ENCODE assay signal across 16 cellular contexts in the genomic region with DNA sequence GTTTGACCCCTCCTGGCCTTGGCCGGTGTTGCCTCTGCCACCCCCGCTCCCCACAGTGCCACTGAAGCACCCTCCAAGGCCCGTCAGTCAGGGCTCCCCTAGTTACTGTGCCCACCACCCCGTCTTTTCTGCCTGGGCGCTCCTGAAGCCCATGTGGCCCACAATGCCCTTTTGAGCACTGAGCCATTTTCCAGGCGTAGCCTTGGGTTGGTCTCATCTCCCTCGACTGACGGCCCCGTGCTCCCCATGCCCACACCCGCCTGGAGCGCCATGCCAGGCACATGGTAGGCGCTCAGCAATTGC.
A peak's percentile ranks its signal among the peaks of the same experiment; 100 is the strongest.
DNase-seq lines count a peak whose midpoint lies in the region; ATAC-seq, FAIRE-seq and TF ChIP-seq lines count a peak whose summit lies in the region.
"Had no signal": no experiment of that assay in that cellular context is flagged by ENCODE, and none has a peak within 500 bp of the region (broad histone marks: within the 10 kb centered on the region; RNA-seq: fewer than 3 reads in every experiment).

No MANE protein-coding gene starts in this region.

- H3K27me3 Mint-ChIP-seq in activated CD8-positive, alpha-beta T cell treated with anti-CD3 and anti-CD28 coated beads, Interleukin-2, amount 10 ng/mL, durations not matched to agents 7 days and 5 days (ENCODE audit: low read depth), result no peaks in the 10 kb centered on the region
- H3K27me3 Mint-ChIP-seq in activated CD8-positive, alpha-beta T cell treated with anti-CD3 and anti-CD28 coated beads for 36 hours, result no peaks in the 10 kb centered on the region
- H3K27me3 Mint-ChIP-seq: CD4-positive, alpha-beta memory T cell had no signal

- no peak for ATAC-seq in activated CD8-positive, alpha-beta T cell treated with anti-CD3 and anti-CD28 coated beads, Interleukin-2, amount 10 ng/mL, durations not matched to agents 7 days and 5 days
- ATAC-seq in activated CD8-positive, alpha-beta T cell treated with anti-CD3 and anti-CD28 coated beads for 36 hours, result no peak

- no peak overlapping the region for H2BK12ac ChIP-seq in neuronal stem cell (ENCODE audit: low read length)

- H3K4me1 ChIP-seq in kidney (ENCODE audit: control insufficient read depth in 1 of 2, insufficient read depth in 1 of 2, low read depth in 1 of 2, low read length in 2 of 2) (no peaks in the 10 kb centered on the region), neuronal stem cell (ENCODE audit: control insufficient read depth in 2 of 2, insufficient read depth in 1 of 2, low read depth in 1 of 2, low read length in 2 of 2) (no peaks in the 10 kb centered on the region), prostate gland (replicated peaks) (no peaks in the 10 kb centered on the region)
- H3K4me1 ChIP-seq: BLaER1 had no signal

- no peak overlapping the region for H3K18ac ChIP-seq in neuronal stem cell (ENCODE audit: low read length)

- no CpG with 5 or more reads among the region's 12 CpGs for WGBS in neuronal stem cell (ENCODE audit: extremely low coverage in 2 of 2, insufficient read length in 2 of 2, insufficient replicate concordance in 1 of 2), 2 donors
- WGBS in prostate gland, result 92% methylated on average over 12 of the region's 12 CpGs

- no peak overlapping the region for H3K9ac ChIP-seq in kidney (ENCODE audit: low read length in 2 of 2)
- H3K9ac ChIP-seq in neuronal stem cell (ENCODE audit: low read depth, low read length, poor library complexity), result no peak overlapping the region
- H3K9ac ChIP-seq: BLaER1 had no signal

- no peak overlapping the region for H2AK5ac ChIP-seq in neuronal stem cell (ENCODE audit: low read depth, low read length)

- peak overlapping the region; percentile 23 for H3K23ac ChIP-seq in neuronal stem cell (ENCODE audit: low read depth, low read length, poor library complexity)

- CTCF ChIA-PET in activated CD8-positive, alpha-beta T cell treated with anti-CD3 and anti-CD28 coated beads, Interleukin-2, amount 10 ng/mL, durations not matched to agents 7 days and 5 days (lab: Charles Lee), result no interaction called here
- CTCF ChIA-PET in activated CD8-positive, alpha-beta T cell treated with anti-CD3 and anti-CD28 coated beads for 36 hours (lab: Charles Lee), result no interaction called here

- H3K4ac ChIP-seq in neuronal stem cell (ENCODE audit: low read length), result no peak overlapping the region

- H3K79me1 ChIP-seq in neuronal stem cell (ENCODE audit: low read depth, low read length), result no peaks in the 10 kb centered on the region

- no peak overlapping the region for H3K14ac ChIP-seq in neuronal stem cell (ENCODE audit: low read length)

- no peak overlapping the region for H4K91ac ChIP-seq in neuronal stem cell (ENCODE audit: low read depth, low read length, poor library complexity)

- FAIRE-seq in kidney (lab: Jason Lieb, UNC), result no peak
- FAIRE-seq: H1 had no signal

- no peak overlapping the region for H3K4me3 Mint-ChIP-seq in activated CD8-positive, alpha-beta T cell treated with anti-CD3 and anti-CD28 coated beads, Interleukin-2, amount 10 ng/mL, durations not matched to agents 7 days and 5 days
- no peak overlapping the region for H3K4me3 Mint-ChIP-seq in activated CD8-positive, alpha-beta T cell treated with anti-CD3 and anti-CD28 coated beads for 36 hours
- H3K4me3 Mint-ChIP-seq: CD14-positive monocyte; CD4-positive, alpha-beta memory T cell; H9 had no signal

- no peak overlapping the region for H3K4me2 ChIP-seq in neuronal stem cell (ENCODE audit: insufficient read depth, low read length, poor library complexity, severe bottlenecking)
- H3K4me2 ChIP-seq: BLaER1 had no signal

- H2BK15ac ChIP-seq in neuronal stem cell (ENCODE audit: low read length), result no peak overlapping the region

- no peak for DNase-seq in activated CD8-positive, alpha-beta T cell treated with anti-CD3 and anti-CD28 coated beads, Interleukin-2, amount 10 ng/mL, durations not matched to agents 7 days and 5 days
- no peak for DNase-seq in activated CD8-positive, alpha-beta T cell treated with anti-CD3 and anti-CD28 coated beads for 36 hours
- DNase-seq in kidney, result peak; percentile 65
- no peak for DNase-seq in neuronal stem cell (ENCODE audit: low spot score)
- DNase-seq in SIG-M5 treated with dmso at 0.1 percent for 504 hours (lab: John Stamatoyannopoulos, UW; ENCODE audit: unreplicated experiment), result no peak
- no peak for DNase-seq in prostate gland (ENCODE audit: low spot score)
- no peak for DNase-seq in activated T-cell treated with anti-CD3 and anti-CD28 coated beads, Interleukin-2, amount 50 U/mL, for 48 hours
- DNase-seq: 8988T; CD4-positive, alpha-beta memory T cell; DMS153; DMS79; GDM1; H9 had no signal

- POLR2A ChIA-PET in activated CD8-positive, alpha-beta T cell treated with anti-CD3 and anti-CD28 coated beads, Interleukin-2, amount 10 ng/mL, durations not matched to agents 7 days and 5 days (lab: Charles Lee), result no interaction called here
- POLR2A ChIA-PET in activated CD8-positive, alpha-beta T cell treated with anti-CD3 and anti-CD28 coated beads for 36 hours (lab: Charles Lee), result no interaction called here

- H3K27ac ChIP-seq in kidney (ENCODE audit: low read depth in 2 of 2, low read length in 2 of 2) (no peak overlapping the region), neuronal stem cell (replicated peaks; ENCODE audit: low read length) (no peak overlapping the region), prostate gland (no peak overlapping the region)
- H3K27ac ChIP-seq: BLaER1 had no signal

- intact Hi-C loops in activated CD8-positive, alpha-beta T cell treated with anti-CD3 and anti-CD28 coated beads for 36 hours (cut with micrococcal nuclease), result no loop called here
- intact Hi-C loops in kidney (cut with DNase I), result no loop called here
- intact Hi-C loops in prostate gland (cut with DNase I), result no loop called here

- peak overlapping the region; percentile 59 for H3K27ac Mint-ChIP-seq in activated CD8-positive, alpha-beta T cell treated with anti-CD3 and anti-CD28 coated beads, Interleukin-2, amount 10 ng/mL, durations not matched to agents 7 days and 5 days
- H3K27ac Mint-ChIP-seq in activated CD8-positive, alpha-beta T cell treated with anti-CD3 and anti-CD28 coated beads for 36 hours, result no peak overlapping the region

- no peak overlapping the region for H3K4me3 ChIP-seq in kidney (ENCODE audit: low read length in 2 of 2)
- H3K4me3 ChIP-seq in neuronal stem cell (ENCODE audit: low read length in 2 of 2), result no peak overlapping the region
- H3K4me3 ChIP-seq in prostate gland, result no peak overlapping the region
- H3K4me3 ChIP-seq: BLaER1 had no signal

- no peak for TF ChIP-seq CTCF in activated CD8-positive, alpha-beta T cell treated with anti-CD3 and anti-CD28 coated beads for 36 hours (IDR thresholded peaks at IDR 0.05)
- TF ChIP-seq CTCF in kidney (IDR thresholded peaks at IDR 0.05; ENCODE audit: borderline replicate concordance, extremely low read depth, insufficient read depth) (no peak), prostate gland (IDR thresholded peaks at IDR 0.05) (no peak)

- no peak overlapping the region for H2AFZ ChIP-seq in neuronal stem cell (ENCODE audit: low read length)

- no peaks in the 10 kb centered on the region for H3K9me3 ChIP-seq in kidney (ENCODE audit: control insufficient read depth in 1 of 2, low read length in 2 of 2)
- H3K9me3 ChIP-seq in neuronal stem cell (replicated peaks in 1 of 2; ENCODE audit: control insufficient read depth in 2 of 2, insufficient read depth in 1 of 2, low read depth in 1 of 2, low read length in 2 of 2), result peaks cover 0 to 6% of the 10 kb centered on the region in 2 donors
- H3K9me3 ChIP-seq in prostate gland, result no peaks in the 10 kb centered on the region
- H3K9me3 ChIP-seq: BLaER1 had no signal

- no peak overlapping the region for H4K8ac ChIP-seq in neuronal stem cell (ENCODE audit: low read depth, low read length)

- peaks cover 10% of the 10 kb centered on the region for H3K36me3 Mint-ChIP-seq in activated CD8-positive, alpha-beta T cell treated with anti-CD3 and anti-CD28 coated beads, Interleukin-2, amount 10 ng/mL, durations not matched to agents 7 days and 5 days (ENCODE audit: low read depth)
- peaks cover 7% of the 10 kb centered on the region for H3K36me3 Mint-ChIP-seq in activated CD8-positive, alpha-beta T cell treated with anti-CD3 and anti-CD28 coated beads for 36 hours (ENCODE audit: low read depth)
- H3K36me3 Mint-ChIP-seq: CD14-positive monocyte had no signal

- peaks cover 29 to 43% of the 10 kb centered on the region in 2 donors for H3K36me3 ChIP-seq in kidney (ENCODE audit: control insufficient read depth in 1 of 2, insufficient read depth in 2 of 2, low read length in 2 of 2)
- peaks cover 58 to 78% of the 10 kb centered on the region in 2 donors for H3K36me3 ChIP-seq in neuronal stem cell (replicated peaks in 1 of 2; ENCODE audit: control insufficient read depth in 2 of 2, insufficient read depth in 2 of 2, low read length in 2 of 2)
- peaks cover 16 to 40% of the 10 kb centered on the region in 2 donors for H3K36me3 ChIP-seq in prostate gland
- H3K36me3 ChIP-seq: BLaER1 had no signal

- no peak overlapping the region for H2BK5ac ChIP-seq in neuronal stem cell (ENCODE audit: low read length)

- no peaks in the 10 kb centered on the region for H3K9me3 Mint-ChIP-seq in activated CD8-positive, alpha-beta T cell treated with anti-CD3 and anti-CD28 coated beads, Interleukin-2, amount 10 ng/mL, durations not matched to agents 7 days and 5 days (ENCODE audit: insufficient read depth)
- no peaks in the 10 kb centered on the region for H3K9me3 Mint-ChIP-seq in activated CD8-positive, alpha-beta T cell treated with anti-CD3 and anti-CD28 coated beads for 36 hours
- H3K9me3 Mint-ChIP-seq: CD4-positive, alpha-beta memory T cell had no signal

- no peaks in the 10 kb centered on the region for H3K27me3 ChIP-seq in neuronal stem cell (ENCODE audit: control insufficient read depth in 3 of 3, insufficient read depth in 3 of 3, low read depth in 1 of 3, low read length in 3 of 3)
- H3K27me3 ChIP-seq in prostate gland (replicated peaks; ENCODE audit: insufficient read depth), result no peaks in the 10 kb centered on the region

- no peak overlapping the region for H2BK120ac ChIP-seq in neuronal stem cell (ENCODE audit: low read depth, low read length)

- TF ChIP-seq POLR2A in prostate gland (IDR thresholded peaks at IDR 0.05), result no peak

- H3K4me1 Mint-ChIP-seq in activated CD8-positive, alpha-beta T cell treated with anti-CD3 and anti-CD28 coated beads, Interleukin-2, amount 10 ng/mL, durations not matched to agents 7 days and 5 days (ENCODE audit: low read depth), result peaks cover 12% of the 10 kb centered on the region
- H3K4me1 Mint-ChIP-seq in activated CD8-positive, alpha-beta T cell treated with anti-CD3 and anti-CD28 coated beads for 36 hours (ENCODE audit: low read depth), result no peaks in the 10 kb centered on the region
- H3K4me1 Mint-ChIP-seq: CD14-positive monocyte, H9 had no signal
